16 cellular contexts compared by ENCODE assay signal in genomic region chr5:75331-76320, GRCh38. TPM values are rescaled to one million over a fixed set of nuclear protein-coding genes. Genes with fewer than 3 reads are reported as not detected.
"Had no signal": no experiment of that assay in that cellular context is flagged by ENCODE, and none has a peak within 500 bp of the region (broad histone marks: within the 10 kb centered on the region; RNA-seq: fewer than 3 reads in every experiment).

No MANE protein-coding gene starts in this region.

- ATAC-seq: foreskin keratinocyte; left ventricle myocardium superior; stimulated activated naive CD8-positive, alpha-beta T cell treated with anti-CD3 and anti-CD28 coated beads, Interleukin-15, amount 100 ng/mL, for 72 hours; T-helper 17 cell had no signal

- H3K9me3 Mint-ChIP-seq: activated naive CD8-positive, alpha-beta T cell treated with anti-CD3 and anti-CD28 coated beads, Interleukin-2, amount 10 ng/mL, durations not matched to agents 7 days and 5 days; activated T-cell treated with anti-CD3 and anti-CD28 coated beads, Interleukin-2, amount 50 U/mL, for 24 hours; nephron; stimulated activated naive CD8-positive, alpha-beta T cell treated with anti-CD3 and anti-CD28 coated beads, Interleukin-15, amount 100 ng/mL, for 72 hours had no signal

- H3K4me1 Mint-ChIP-seq: activated naive CD8-positive, alpha-beta T cell treated with anti-CD3 and anti-CD28 coated beads, Interleukin-2, amount 10 ng/mL, durations not matched to agents 7 days and 5 days; stimulated activated naive CD8-positive, alpha-beta T cell treated with anti-CD3 and anti-CD28 coated beads, Interleukin-15, amount 100 ng/mL, for 72 hours; T-helper 17 cell had no signal

- H3K36me3 ChIP-seq: cardiac muscle cell, ovary had no signal

- H3K27me3 Mint-ChIP-seq: activated naive CD8-positive, alpha-beta T cell treated with anti-CD3 and anti-CD28 coated beads, Interleukin-2, amount 10 ng/mL, durations not matched to agents 7 days and 5 days had no signal

- H3K27ac ChIP-seq: cardiac muscle cell, foreskin keratinocyte, ovary had no signal

- H3K36me3 Mint-ChIP-seq: activated naive CD8-positive, alpha-beta T cell treated with anti-CD3 and anti-CD28 coated beads, Interleukin-2, amount 10 ng/mL, durations not matched to agents 7 days and 5 days had no signal

- FAIRE-seq: TTC549 had no signal

- DNase-seq: activated CD4-positive, CD25-positive, alpha-beta regulatory T cell; activated gamma-delta T cell treated with Interleukin-2 at 50 U/mL for 16 hours; activated naive CD8-positive, alpha-beta T cell treated with anti-CD3 and anti-CD28 coated beads, Interleukin-2, amount 10 ng/mL, durations not matched to agents 7 days and 5 days; activated T-cell treated with anti-CD3 and anti-CD28 coated beads, Interleukin-2, amount 50 U/mL, for 24 hours; foreskin keratinocyte; islet precursor cell; left ventricle myocardium superior; mesendoderm; ovary; stimulated activated CD4-positive, alpha-beta T cell treated with anti-CD3 and anti-CD28 coated beads, Interleukin-4, amount 100 ng/mL, for 4 hours; stimulated activated naive CD8-positive, alpha-beta T cell treated with anti-CD3 and anti-CD28 coated beads, Interleukin-15, amount 100 ng/mL, for 72 hours; T-helper 17 cell had no signal

- H3K9me3 ChIP-seq: ovary had no signal

- H3K27me3 ChIP-seq: cardiac muscle cell, ovary had no signal

- H3K4me3 ChIP-seq: cardiac muscle cell, ovary, skin epidermis had no signal

- H3K27ac Mint-ChIP-seq: activated naive CD8-positive, alpha-beta T cell treated with anti-CD3 and anti-CD28 coated beads, Interleukin-2, amount 10 ng/mL, durations not matched to agents 7 days and 5 days; activated T-cell treated with anti-CD3 and anti-CD28 coated beads, Interleukin-2, amount 50 U/mL, for 24 hours; nephron; stimulated activated naive CD8-positive, alpha-beta T cell treated with anti-CD3 and anti-CD28 coated beads, Interleukin-15, amount 100 ng/mL, for 72 hours; T-helper 17 cell had no signal

- H3K4me1 ChIP-seq: foreskin keratinocyte had no signal

- H3K4me3 Mint-ChIP-seq: activated naive CD8-positive, alpha-beta T cell treated with anti-CD3 and anti-CD28 coated beads, Interleukin-2, amount 10 ng/mL, durations not matched to agents 7 days and 5 days; activated T-cell treated with anti-CD3 and anti-CD28 coated beads, Interleukin-2, amount 50 U/mL, for 24 hours; nephron; stimulated activated naive CD8-positive, alpha-beta T cell treated with anti-CD3 and anti-CD28 coated beads, Interleukin-15, amount 100 ng/mL, for 72 hours; T-helper 17 cell had no signal

RNA-seq across cellular contexts. Expression of gene PLEKHG4B, which starts 16.3 kb away (rescaled TPM):
- total RNA-seq: foreskin keratinocyte, left ventricle myocardium superior had no signal
